Comparison of ENCODE assay signal across 3 cellular contexts in the genomic region with DNA sequence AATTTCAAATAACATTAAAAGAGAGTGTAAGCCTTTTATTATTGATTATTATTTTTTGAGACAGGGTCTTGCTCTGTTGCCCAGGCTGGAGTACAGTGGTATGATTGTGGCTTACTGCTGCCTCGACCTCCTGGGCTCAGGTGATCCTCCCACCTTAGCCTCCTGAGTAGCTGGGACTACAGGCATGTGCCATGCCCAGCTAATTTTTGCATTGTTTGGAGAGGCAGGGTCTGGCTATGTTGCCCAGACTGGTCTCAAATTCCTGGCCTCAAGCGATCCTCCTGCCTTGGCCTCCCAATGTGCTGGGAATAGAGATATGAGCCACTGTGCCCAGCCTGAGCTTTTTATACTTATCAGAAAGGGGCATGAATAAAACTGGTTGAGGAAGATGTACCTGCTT. TPM values are rescaled to one million over a fixed set of nuclear protein-coding genes. Genes with fewer than 3 reads are reported as not detected.
"Had no signal": no experiment of that assay in that cellular context is flagged by ENCODE, and none has a peak within 500 bp of the region (broad histone marks: within the 10 kb centered on the region; RNA-seq: fewer than 3 reads in every experiment).

No MANE protein-coding gene starts in this region.

RNA-seq across cellular contexts. Expression of a gene that starts 57.0 kb away (rescaled TPM):
- total RNA-seq: RPMI7951, SJCRH30, SK-MEL-5 had no signal
